Comparison of ENCODE assay signal across 1 cellular context in the genomic region with DNA sequence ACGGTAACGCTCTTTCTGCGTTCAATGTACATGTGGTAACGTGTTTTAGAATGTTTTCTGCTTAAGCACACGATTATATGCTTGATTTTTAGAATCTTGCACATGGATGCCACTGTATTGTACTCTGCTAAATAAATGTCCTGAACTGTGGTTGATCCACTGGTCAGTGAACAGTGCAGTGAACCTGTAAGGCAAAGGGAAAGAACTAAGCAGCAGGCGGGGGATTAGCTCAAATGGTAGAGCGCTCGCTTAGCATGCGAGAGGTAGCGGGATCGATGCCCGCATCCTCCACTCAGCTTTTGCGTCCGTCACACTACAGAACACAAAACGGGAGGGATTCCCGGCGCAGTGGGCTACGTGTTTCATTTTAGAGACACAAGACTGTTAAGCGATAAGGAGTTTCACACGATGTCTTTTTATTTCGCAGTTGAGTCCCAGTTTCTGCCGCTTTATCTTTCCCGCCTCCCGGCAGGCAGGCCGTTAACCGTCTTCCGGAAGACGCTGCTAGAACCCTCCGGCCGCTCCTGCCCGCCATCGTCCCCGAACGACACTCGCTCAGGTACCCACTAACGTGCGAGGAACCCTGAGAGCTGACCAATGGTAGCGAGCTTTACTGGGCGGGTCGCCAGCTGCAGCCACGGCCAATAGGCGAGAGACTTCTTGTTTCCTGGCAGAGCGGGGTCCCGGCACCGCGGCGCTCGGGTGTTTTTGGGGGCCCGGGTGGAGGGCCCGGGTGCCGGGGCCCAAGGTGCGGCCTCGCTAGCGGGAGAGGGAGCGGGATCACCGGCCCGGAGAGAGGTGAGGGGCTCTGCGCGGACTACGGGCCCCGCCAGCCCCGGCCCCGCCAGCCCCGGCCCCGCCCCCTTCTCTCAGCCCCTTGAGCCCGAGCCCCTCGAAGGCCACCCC.
A peak's percentile ranks its signal among the peaks of the same experiment; 100 is the strongest.
TF ChIP-seq lines count a peak whose summit lies in the region.

A gene with protein sequence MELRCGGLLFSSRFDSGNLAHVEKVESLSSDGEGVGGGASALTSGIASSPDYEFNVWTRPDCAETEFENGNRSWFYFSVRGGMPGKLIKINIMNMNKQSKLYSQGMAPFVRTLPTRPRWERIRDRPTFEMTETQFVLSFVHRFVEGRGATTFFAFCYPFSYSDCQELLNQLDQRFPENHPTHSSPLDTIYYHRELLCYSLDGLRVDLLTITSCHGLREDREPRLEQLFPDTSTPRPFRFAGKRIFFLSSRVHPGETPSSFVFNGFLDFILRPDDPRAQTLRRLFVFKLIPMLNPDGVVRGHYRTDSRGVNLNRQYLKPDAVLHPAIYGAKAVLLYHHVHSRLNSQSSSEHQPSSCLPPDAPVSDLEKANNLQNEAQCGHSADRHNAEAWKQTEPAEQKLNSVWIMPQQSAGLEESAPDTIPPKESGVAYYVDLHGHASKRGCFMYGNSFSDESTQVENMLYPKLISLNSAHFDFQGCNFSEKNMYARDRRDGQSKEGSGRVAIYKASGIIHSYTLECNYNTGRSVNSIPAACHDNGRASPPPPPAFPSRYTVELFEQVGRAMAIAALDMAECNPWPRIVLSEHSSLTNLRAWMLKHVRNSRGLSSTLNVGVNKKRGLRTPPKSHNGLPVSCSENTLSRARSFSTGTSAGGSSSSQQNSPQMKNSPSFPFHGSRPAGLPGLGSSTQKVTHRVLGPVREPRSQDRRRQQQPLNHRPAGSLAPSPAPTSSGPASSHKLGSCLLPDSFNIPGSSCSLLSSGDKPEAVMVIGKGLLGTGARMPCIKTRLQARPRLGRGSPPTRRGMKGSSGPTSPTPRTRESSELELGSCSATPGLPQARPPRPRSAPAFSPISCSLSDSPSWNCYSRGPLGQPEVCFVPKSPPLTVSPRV (plus strand): TSS at position 673 of the 906 bp plus-strand sequence. CDS start 1,291 bp downstream, outside the sequence.

TF ChIP-seq in K562, 482 proteins besides CTCF, POLR2A, EP300 and RAD21 (continued from another document and continues in another):
- TF ChIP-seq, protein P1, sequence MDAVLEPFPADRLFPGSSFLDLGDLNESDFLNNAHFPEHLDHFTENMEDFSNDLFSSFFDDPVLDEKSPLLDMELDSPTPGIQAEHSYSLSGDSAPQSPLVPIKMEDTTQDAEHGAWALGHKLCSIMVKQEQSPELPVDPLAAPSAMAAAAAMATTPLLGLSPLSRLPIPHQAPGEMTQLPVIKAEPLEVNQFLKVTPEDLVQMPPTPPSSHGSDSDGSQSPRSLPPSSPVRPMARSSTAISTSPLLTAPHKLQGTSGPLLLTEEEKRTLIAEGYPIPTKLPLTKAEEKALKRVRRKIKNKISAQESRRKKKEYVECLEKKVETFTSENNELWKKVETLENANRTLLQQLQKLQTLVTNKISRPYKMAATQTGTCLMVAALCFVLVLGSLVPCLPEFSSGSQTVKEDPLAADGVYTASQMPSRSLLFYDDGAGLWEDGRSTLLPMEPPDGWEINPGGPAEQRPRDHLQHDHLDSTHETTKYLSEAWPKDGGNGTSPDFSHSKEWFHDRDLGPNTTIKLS (IDR thresholded peaks at IDR 0.05; ENCODE audit: borderline replicate concordance, low read depth), result peak; percentile 94
- TF ChIP-seq, protein P2, sequence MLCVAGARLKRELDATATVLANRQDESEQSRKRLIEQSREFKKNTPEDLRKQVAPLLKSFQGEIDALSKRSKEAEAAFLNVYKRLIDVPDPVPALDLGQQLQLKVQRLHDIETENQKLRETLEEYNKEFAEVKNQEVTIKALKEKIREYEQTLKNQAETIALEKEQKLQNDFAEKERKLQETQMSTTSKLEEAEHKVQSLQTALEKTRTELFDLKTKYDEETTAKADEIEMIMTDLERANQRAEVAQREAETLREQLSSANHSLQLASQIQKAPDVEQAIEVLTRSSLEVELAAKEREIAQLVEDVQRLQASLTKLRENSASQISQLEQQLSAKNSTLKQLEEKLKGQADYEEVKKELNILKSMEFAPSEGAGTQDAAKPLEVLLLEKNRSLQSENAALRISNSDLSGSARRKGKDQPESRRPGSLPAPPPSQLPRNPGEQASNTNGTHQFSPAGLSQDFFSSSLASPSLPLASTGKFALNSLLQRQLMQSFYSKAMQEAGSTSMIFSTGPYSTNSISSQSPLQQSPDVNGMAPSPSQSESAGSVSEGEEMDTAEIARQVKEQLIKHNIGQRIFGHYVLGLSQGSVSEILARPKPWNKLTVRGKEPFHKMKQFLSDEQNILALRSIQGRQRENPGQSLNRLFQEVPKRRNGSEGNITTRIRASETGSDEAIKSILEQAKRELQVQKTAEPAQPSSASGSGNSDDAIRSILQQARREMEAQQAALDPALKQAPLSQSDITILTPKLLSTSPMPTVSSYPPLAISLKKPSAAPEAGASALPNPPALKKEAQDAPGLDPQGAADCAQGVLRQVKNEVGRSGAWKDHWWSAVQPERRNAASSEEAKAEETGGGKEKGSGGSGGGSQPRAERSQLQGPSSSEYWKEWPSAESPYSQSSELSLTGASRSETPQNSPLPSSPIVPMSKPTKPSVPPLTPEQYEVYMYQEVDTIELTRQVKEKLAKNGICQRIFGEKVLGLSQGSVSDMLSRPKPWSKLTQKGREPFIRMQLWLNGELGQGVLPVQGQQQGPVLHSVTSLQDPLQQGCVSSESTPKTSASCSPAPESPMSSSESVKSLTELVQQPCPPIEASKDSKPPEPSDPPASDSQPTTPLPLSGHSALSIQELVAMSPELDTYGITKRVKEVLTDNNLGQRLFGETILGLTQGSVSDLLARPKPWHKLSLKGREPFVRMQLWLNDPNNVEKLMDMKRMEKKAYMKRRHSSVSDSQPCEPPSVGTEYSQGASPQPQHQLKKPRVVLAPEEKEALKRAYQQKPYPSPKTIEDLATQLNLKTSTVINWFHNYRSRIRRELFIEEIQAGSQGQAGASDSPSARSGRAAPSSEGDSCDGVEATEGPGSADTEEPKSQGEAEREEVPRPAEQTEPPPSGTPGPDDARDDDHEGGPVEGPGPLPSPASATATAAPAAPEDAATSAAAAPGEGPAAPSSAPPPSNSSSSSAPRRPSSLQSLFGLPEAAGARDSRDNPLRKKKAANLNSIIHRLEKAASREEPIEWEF (CRISPR knock-in tag; IDR thresholded peaks at IDR 0.05), result no peak
- TF ChIP-seq, protein P3, sequence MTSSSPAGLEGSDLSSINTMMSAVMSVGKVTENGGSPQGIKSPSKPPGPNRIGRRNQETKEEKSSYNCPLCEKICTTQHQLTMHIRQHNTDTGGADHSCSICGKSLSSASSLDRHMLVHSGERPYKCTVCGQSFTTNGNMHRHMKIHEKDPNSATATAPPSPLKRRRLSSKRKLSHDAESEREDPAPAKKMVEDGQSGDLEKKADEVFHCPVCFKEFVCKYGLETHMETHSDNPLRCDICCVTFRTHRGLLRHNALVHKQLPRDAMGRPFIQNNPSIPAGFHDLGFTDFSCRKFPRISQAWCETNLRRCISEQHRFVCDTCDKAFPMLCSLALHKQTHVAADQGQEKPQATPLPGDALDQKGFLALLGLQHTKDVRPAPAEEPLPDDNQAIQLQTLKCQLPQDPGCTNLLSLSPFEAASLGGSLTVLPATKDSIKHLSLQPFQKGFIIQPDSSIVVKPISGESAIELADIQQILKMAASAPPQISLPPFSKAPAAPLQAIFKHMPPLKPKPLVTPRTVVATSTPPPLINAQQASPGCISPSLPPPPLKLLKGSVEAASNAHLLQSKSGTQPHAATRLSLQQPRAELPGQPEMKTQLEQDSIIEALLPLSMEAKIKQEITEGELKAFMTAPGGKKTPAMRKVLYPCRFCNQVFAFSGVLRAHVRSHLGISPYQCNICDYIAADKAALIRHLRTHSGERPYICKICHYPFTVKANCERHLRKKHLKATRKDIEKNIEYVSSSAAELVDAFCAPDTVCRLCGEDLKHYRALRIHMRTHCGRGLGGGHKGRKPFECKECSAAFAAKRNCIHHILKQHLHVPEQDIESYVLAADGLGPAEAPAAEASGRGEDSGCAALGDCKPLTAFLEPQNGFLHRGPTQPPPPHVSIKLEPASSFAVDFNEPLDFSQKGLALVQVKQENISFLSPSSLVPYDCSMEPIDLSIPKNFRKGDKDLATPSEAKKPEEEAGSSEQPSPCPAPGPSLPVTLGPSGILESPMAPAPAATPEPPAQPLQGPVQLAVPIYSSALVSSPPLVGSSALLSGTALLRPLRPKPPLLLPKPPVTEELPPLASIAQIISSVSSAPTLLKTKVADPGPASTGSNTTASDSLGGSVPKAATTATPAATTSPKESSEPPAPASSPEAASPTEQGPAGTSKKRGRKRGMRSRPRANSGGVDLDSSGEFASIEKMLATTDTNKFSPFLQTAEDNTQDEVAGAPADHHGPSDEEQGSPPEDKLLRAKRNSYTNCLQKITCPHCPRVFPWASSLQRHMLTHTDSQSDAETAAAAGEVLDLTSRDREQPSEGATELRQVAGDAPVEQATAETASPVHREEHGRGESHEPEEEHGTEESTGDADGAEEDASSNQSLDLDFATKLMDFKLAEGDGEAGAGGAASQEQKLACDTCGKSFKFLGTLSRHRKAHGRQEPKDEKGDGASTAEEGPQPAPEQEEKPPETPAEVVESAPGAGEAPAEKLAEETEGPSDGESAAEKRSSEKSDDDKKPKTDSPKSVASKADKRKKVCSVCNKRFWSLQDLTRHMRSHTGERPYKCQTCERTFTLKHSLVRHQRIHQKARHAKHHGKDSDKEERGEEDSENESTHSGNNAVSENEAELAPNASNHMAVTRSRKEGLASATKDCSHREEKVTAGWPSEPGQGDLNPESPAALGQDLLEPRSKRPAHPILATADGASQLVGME (CRISPR knock-in tag; IDR thresholded peaks at IDR 0.05), result peak; percentile 96
- TF ChIP-seq AFF1 (IDR thresholded peaks at IDR 0.05; ENCODE audit: low read depth in 1 of 2, partially characterized antibody in 2 of 2), result peak; percentile 62 to 86
- no peak; the same call in 1 of the 2 replicates for TF ChIP-seq E2F5 (CRISPR knock-in tag; IDR thresholded peaks at IDR 0.05)
- TF ChIP-seq GTF3C2 (IDR thresholded peaks at IDR 0.05; ENCODE audit: borderline replicate concordance, extremely low read depth, insufficient read length), result peak; percentile 95
- no peak; the same call in 1 of the 2 replicates for TF ChIP-seq ZFPM2 (CRISPR knock-in tag; IDR thresholded peaks at IDR 0.05)
- peak; percentile 46; the same call in 1 of the 2 replicates for TF ChIP-seq ZNF76 (CRISPR knock-in tag; IDR thresholded peaks at IDR 0.05; ENCODE audit: borderline replicate concordance)
- TF ChIP-seq EP400 (IDR thresholded peaks at IDR 0.05), result peak; percentile 90
- TF ChIP-seq PTTG1 (tag; IDR thresholded peaks at IDR 0.05; ENCODE audit: low read depth), result no peak
- peak; percentile 50 for TF ChIP-seq GMEB1 (CRISPR knock-in tag; IDR thresholded peaks at IDR 0.05)
